Comparison of ENCODE assay signal across 21 cellular contexts in genomic region chr12:34306133-34306830, GRCh38.
DNase-seq lines count a peak whose midpoint lies in the region; ATAC-seq and TF ChIP-seq lines count a peak whose summit lies in the region.
"Had no signal": no experiment of that assay in that cellular context is flagged by ENCODE, and none has a peak within 500 bp of the region (broad histone marks: within the 10 kb centered on the region; RNA-seq: fewer than 3 reads in every experiment).

No MANE protein-coding gene starts in this region.

- peaks cover 58% of the 10 kb centered on the region for H3K27me3 Mint-ChIP-seq in endothelial cell (ENCODE audit: unreplicated experiment)
- H3K27me3 Mint-ChIP-seq: B cell; CD4-positive, CD25-positive, alpha-beta regulatory T cell had no signal

- peak; percentile 26; the same call in 1 of the 2 replicates for TF ChIP-seq CTCF in 22Rv1 (IDR thresholded peaks at IDR 0.05)
- TF ChIP-seq CTCF in LNCAP (IDR thresholded peaks at IDR 0.05): peak; percentile 37; the same call in 1 of the 2 replicates
- TF ChIP-seq CTCF in PC-3 (conservative IDR thresholded peaks at IDR 0.05; ENCODE audit: low read depth, low read length): 0 out of 2 replicates have a peak, but pooled peaks have one; percentile 21
- no peak for TF ChIP-seq CTCF in endothelial cell (IDR thresholded peaks at IDR 0.05; ENCODE audit: unreplicated experiment)

- H3K27ac ChIP-seq in 22Rv1 (no peak overlapping the region), PC-3 (ENCODE audit: low read length) (no peak overlapping the region)
- H3K27ac ChIP-seq: BLaER1, C4-2B had no signal

- POLR2A ChIA-PET in PC-3 (lab: Charles Lee; ENCODE audit: unreplicated experiment): no interaction called here

- no TSS peak for BruUV-seq in PC-3 (replicated peaks; lab: Mats Ljungman, UMichigan)

- CTCF ChIA-PET in PC-3 (lab: Charles Lee): no interaction called here

- H3K4me1 ChIP-seq in PC-3 (ENCODE audit: insufficient read depth, low read length) (no peaks in the 10 kb centered on the region), HAP-1 (no peaks in the 10 kb centered on the region)
- H3K4me1 ChIP-seq: BLaER1, Caco-2 had no signal

- H3K9me3 Mint-ChIP-seq in endothelial cell (ENCODE audit: unreplicated experiment): peaks cover 76% of the 10 kb centered on the region

- no peaks in the 10 kb centered on the region for H4K20me1 ChIP-seq in PC-3 (ENCODE audit: low read length)
- H4K20me1 ChIP-seq: BLaER1 had no signal

- intact Hi-C loops in PC-3 (cut with micrococcal nuclease): no loop called here

- H3K36me3 ChIP-seq in PC-3 (ENCODE audit: low read depth, low read length) (no peaks in the 10 kb centered on the region), HAP-1 (replicated peaks) (no peaks in the 10 kb centered on the region)
- H3K36me3 ChIP-seq: BLaER1 had no signal

- H3K9ac ChIP-seq in PC-3 (ENCODE audit: low read length): no peak overlapping the region
- H3K9ac ChIP-seq: BLaER1 had no signal

- no peaks in the 10 kb centered on the region for H3K27me3 ChIP-seq in PC-3 (ENCODE audit: low read length)
- H3K27me3 ChIP-seq in HAP-1 (ENCODE audit: low read depth): no peaks in the 10 kb centered on the region
- H3K27me3 ChIP-seq: BLaER1 had no signal

- peak overlapping the region; percentile 36 for H3K27ac Mint-ChIP-seq in endothelial cell (ENCODE audit: unreplicated experiment)
- H3K27ac Mint-ChIP-seq: B cell; CD4-positive, CD25-positive, alpha-beta regulatory T cell; CD8-positive, alpha-beta T cell had no signal

- H3K9me2 ChIP-seq in PC-3 (replicated peaks; ENCODE audit: low read length): no peaks in the 10 kb centered on the region

- H3K4me3 ChIP-seq in PC-3 (ENCODE audit: low read length) (no peak overlapping the region), HAP-1 (no peak overlapping the region)
- H3K4me3 ChIP-seq: BLaER1, GM12878 had no signal

- no peak overlapping the region for H3K4me2 ChIP-seq in PC-3 (ENCODE audit: low read length)
- H3K4me2 ChIP-seq: BLaER1 had no signal

- H3F3A ChIP-seq in PC-3 (ENCODE audit: low read length, unreplicated experiment): no peaks in the 10 kb centered on the region

- H3K4me3 Mint-ChIP-seq in endothelial cell (ENCODE audit: unreplicated experiment): no peak overlapping the region
- H3K4me3 Mint-ChIP-seq: B cell; CD4-positive, CD25-positive, alpha-beta regulatory T cell; CD8-positive, alpha-beta T cell had no signal

- H3K36me3 Mint-ChIP-seq in endothelial cell (ENCODE audit: low read depth, unreplicated experiment): peaks cover 67% of the 10 kb centered on the region
- H3K36me3 Mint-ChIP-seq: CD8-positive, alpha-beta T cell had no signal

- DNase-seq in PC-3: no peak
- no peak for DNase-seq in endothelial cell (ENCODE audit: low spot score)
- DNase-seq in HAP-1 (ENCODE audit: low spot score in 2 of 2): no peak
- no peak for DNase-seq in DMS53 (lab: John Stamatoyannopoulos, UW)
- DNase-seq in NCI-H1417 treated with DMSO at 0.1 percent for 48 hours (lab: John Stamatoyannopoulos, UW): no peak
- DNase-seq: Caco-2; CD4-positive, CD25-positive, alpha-beta regulatory T cell; CD8-positive, alpha-beta T cell; DMS153; DMS79; EL; GDM1; GOT3; HCEC 1CT had no signal

- no peaks in the 10 kb centered on the region for H3K79me2 ChIP-seq in PC-3 (ENCODE audit: low read length)

- H3K4me1 Mint-ChIP-seq in endothelial cell (ENCODE audit: unreplicated experiment): no peaks in the 10 kb centered on the region
- H3K4me1 Mint-ChIP-seq: B cell; CD4-positive, CD25-positive, alpha-beta regulatory T cell had no signal

- H2AFZ ChIP-seq in PC-3 (ENCODE audit: low read length): no peak overlapping the region

- in situ Hi-C loops in HAP-1 (cut with MboI; ENCODE audit: low sequenced_read_pairs): no loop called here

- ATAC-seq in PC-3: no peak
- no peak for ATAC-seq in GM19023 (IDR thresholded peaks at IDR 0.05; ENCODE audit: unreplicated experiment)
- ATAC-seq: CD8-positive, alpha-beta T cell; GM12878 had no signal

- H3K9me3 ChIP-seq in PC-3 (ENCODE audit: low read length): no peaks in the 10 kb centered on the region
- H3K9me3 ChIP-seq in HAP-1: no peaks in the 10 kb centered on the region; the same call in 1 of the 2 replicates
